ENCODE assay signal across 19 cellular contexts in genomic region chr6:1387632-1388031, GRCh38. TPM values are rescaled to one million over a fixed set of nuclear protein-coding genes. Genes with fewer than 3 reads are reported as not detected.
DNase-seq lines count a peak whose midpoint lies in the region; TF ChIP-seq lines count a peak whose summit lies in the region.
"Had no signal": no experiment of that assay in that cellular context is flagged by ENCODE, and none has a peak within 500 bp of the region (broad histone marks: within the 10 kb centered on the region; RNA-seq: fewer than 3 reads in every experiment).

No MANE protein-coding gene starts in this region.

- intact Hi-C loops in dorsolateral prefrontal cortex (cut with DNase I) (loop anchor here in 1 of 2 donors (10.0 kb wide), 2 partner anchors 673 to 763 kb away; no protein-coding TSS in a partner anchor), transverse colon (cut with DNase I; ENCODE audit: low total_unique reads) (no loop called here), mammary epithelial cell (cut with micrococcal nuclease) (no loop called here)

- H3K27me3 Mint-ChIP-seq in nephron progenitor cell (ENCODE audit: low read depth, poor library complexity): peaks cover 94% of the 10 kb centered on the region

- WGBS in transverse colon (ENCODE audit: low coverage in 1 of 2), 2 donors: 22 to 26% methylated on average over 6 to 11 of the region's 12 CpGs
- 77% methylated on average over 10 of the region's 12 CpGs for WGBS in mammary epithelial cell (ENCODE audit: low coverage, missing lambda C conversion rate)

- TF ChIP-seq CTCF in dorsolateral prefrontal cortex (IDR thresholded peaks at IDR 0.05 in 54 of 56, conservative IDR thresholded peaks at IDR 0.05 in 2 of 56; ENCODE audit: low read depth in 1 of 56, partially characterized antibody in 56 of 56): no peak
- no peak for TF ChIP-seq CTCF in transverse colon (IDR thresholded peaks at IDR 0.05)
- no peak for TF ChIP-seq CTCF in mammary epithelial cell (conservative IDR thresholded peaks at IDR 0.05 in 1 of 2, IDR thresholded peaks at IDR 0.05 in 1 of 2; ENCODE audit: extremely low read depth in 1 of 2, insufficient read depth in 1 of 2, low read depth in 1 of 2, low read length in 2 of 2)
- TF ChIP-seq CTCF in nephron progenitor cell (IDR thresholded peaks at IDR 0.05): no peak

- peak overlapping the region in 30 of 59 donors; percentile 3 to 85 (median 58) for H3K27ac ChIP-seq in dorsolateral prefrontal cortex
- peak overlapping the region; percentile 54 to 70 for H3K27ac ChIP-seq in mucosa of rectum (ENCODE audit: low read depth in 2 of 2, low read length in 2 of 2)
- peak overlapping the region; percentile 82 to 88 (median 86) for H3K27ac ChIP-seq in transverse colon
- no peak overlapping the region for H3K27ac ChIP-seq in mammary epithelial cell (ENCODE audit: insufficient read depth, low read depth, low read length)

- H3K4me2 ChIP-seq in mammary epithelial cell (ENCODE audit: insufficient read depth, low read depth, low read length): no peak overlapping the region

- no peak overlapping the region for H3K27ac Mint-ChIP-seq in nephron progenitor cell
- H3K27ac Mint-ChIP-seq: WTC11 had no signal

- in situ Hi-C loops in transverse colon (cut with MboI; ENCODE audit: low pct_ligation_motif_present in 1 of 4, low pct_unique_long_range_greater_than_20kb in 1 of 4, low sequenced_read_pairs in 3 of 4): loop anchor here in 2 of 4 donors (10.0 to 25.0 kb wide), 3 partner anchors 475 to 793 kb away; no protein-coding TSS in a partner anchor
- in situ Hi-C loops in mammary epithelial cell (cut with MboI; ENCODE audit: low sequenced_read_pairs in 2 of 2): loop anchor here in 1 of 2 donors (25.0 kb wide), 1 partner anchor 800 kb away; no protein-coding TSS in a partner anchor

- H3K4me1 ChIP-seq in mucosa of rectum (ENCODE audit: control insufficient read depth in 2 of 2, insufficient read depth in 2 of 2, low read length in 2 of 2) (peaks cover 0 to under 1% of the 10 kb centered on the region in 2 donors), transverse colon (peaks cover 0 to 27% (median 12%) of the 10 kb centered on the region in 4 donors), mammary epithelial cell (ENCODE audit: insufficient read depth, low read length) (peaks cover 10% of the 10 kb centered on the region)

- peaks cover 53% of the 10 kb centered on the region for H3K4me1 Mint-ChIP-seq in nephron progenitor cell

- H3K4me3 ChIP-seq in H7 (ENCODE audit: insufficient read depth, low read depth, low read length) (no peak overlapping the region), dorsolateral prefrontal cortex (peak overlapping the region in 28 of 59 donors; percentile 2 to 67 (median 52)), mucosa of rectum (ENCODE audit: low read length in 2 of 2) (peak overlapping the region; percentile 22 to 23), transverse colon (peak overlapping the region in 3 of 4 donors; percentile 23 to 56 (median 49)), mammary epithelial cell (replicated peaks in 1 of 3; ENCODE audit: insufficient read depth in 1 of 3, low read depth in 2 of 3, low read length in 3 of 3) (no peak overlapping the region)

- BruUV-seq in mammary epithelial cell (replicated peaks; lab: Mats Ljungman, UMichigan): no TSS peak

- H3K9me3 ChIP-seq in mucosa of rectum (ENCODE audit: control insufficient read depth in 2 of 2, low read length in 2 of 2): no peaks in the 10 kb centered on the region
- H3K9me3 ChIP-seq in transverse colon: no peaks in the 10 kb centered on the region
- H3K9me3 ChIP-seq in mammary epithelial cell (replicated peaks; ENCODE audit: insufficient read depth, low read length): no peaks in the 10 kb centered on the region

- CTCF ChIA-PET in mammary epithelial cell (lab: Charles Lee; ENCODE audit: low non-redundant PET): interaction anchor here (0.6 kb wide), 1 partner anchor 10 kb away, joined by 4 read pairs; no protein-coding TSS in a partner anchor

- H3K9me3 Mint-ChIP-seq in nephron progenitor cell: no peaks in the 10 kb centered on the region
- H3K9me3 Mint-ChIP-seq: central memory CD8-positive, alpha-beta T cell; WTC11 had no signal

- peak; percentile 18 for DNase-seq in H7
- DNase-seq in dorsolateral prefrontal cortex: no peak
- no peak for DNase-seq in transverse colon
- DNase-seq in mammary epithelial cell: no peak
- no peak for DNase-seq in nephron progenitor cell
- DNase-seq in DMS 273 (lab: John Stamatoyannopoulos, UW; ENCODE audit: unreplicated experiment): no peak
- DNase-seq: activated T-cell treated with anti-CD3 and anti-CD28 coated beads for 4 hours; AML-193; aorta; Calu3; effector memory CD4-positive, alpha-beta T cell; NCI-H1436; OCI-M1; SHP77 treated with DMSO at 0.1 percent for 48 hours had no signal

- TF ChIP-seq EP300 in transverse colon (IDR thresholded peaks at IDR 0.05; ENCODE audit: low read depth): no peak

- H3K79me2 ChIP-seq in mammary epithelial cell (ENCODE audit: insufficient read depth, low read length): no peaks in the 10 kb centered on the region

- H2AFZ ChIP-seq in mammary epithelial cell (ENCODE audit: low read depth, low read length): no peak overlapping the region

- peaks cover 93% of the 10 kb centered on the region for H3K27me3 ChIP-seq in H7 (ENCODE audit: control insufficient read depth, insufficient read depth, low read length)
- peaks cover 5 to 96% (median 88%) of the 10 kb centered on the region in 45 donors for H3K27me3 ChIP-seq in dorsolateral prefrontal cortex
- H3K27me3 ChIP-seq in mucosa of rectum (ENCODE audit: control insufficient read depth in 2 of 2, insufficient read depth in 2 of 2, low read length in 2 of 2): peaks cover 36 to 54% of the 10 kb centered on the region in 2 donors
- H3K27me3 ChIP-seq in transverse colon: peaks cover 97% of the 10 kb centered on the region
- peaks cover 67% of the 10 kb centered on the region for H3K27me3 ChIP-seq in mammary epithelial cell (ENCODE audit: insufficient read depth, low read length)

- peaks cover 3% of the 10 kb centered on the region for H4K20me1 ChIP-seq in mammary epithelial cell (ENCODE audit: insufficient read depth, low read length)

- dilution Hi-C loops in mammary epithelial cell (cut with HindIII; ENCODE audit: low sequenced_read_pairs): no loop called here

- H3K36me3 ChIP-seq in H7 (replicated peaks; ENCODE audit: control insufficient read depth, insufficient read depth, low read length) (no peaks in the 10 kb centered on the region), mucosa of rectum (ENCODE audit: control insufficient read depth in 2 of 2, insufficient read depth in 2 of 2, low read length in 2 of 2) (no peaks in the 10 kb centered on the region), transverse colon (no peaks in the 10 kb centered on the region), mammary epithelial cell (ENCODE audit: insufficient read depth, low read length) (no peaks in the 10 kb centered on the region)

- H3K9ac ChIP-seq in mucosa of rectum (ENCODE audit: low read depth in 1 of 2, low read length in 2 of 2) (peak overlapping the region in 1 of 2 donors; percentile 60), mammary epithelial cell (ENCODE audit: insufficient read depth, low read length) (no peak overlapping the region)

- no peak overlapping the region for H3K4me3 Mint-ChIP-seq in nephron progenitor cell

- no peak for TF ChIP-seq POLR2A in transverse colon (IDR thresholded peaks at IDR 0.05)

- H3K36me3 Mint-ChIP-seq in nephron progenitor cell (ENCODE audit: low read depth): no peaks in the 10 kb centered on the region
- H3K36me3 Mint-ChIP-seq: WTC11 had no signal

RNA-seq across cellular contexts. Expression of gene FOXF2, which starts 1.7 kb away (rescaled TPM):
- 0.52 and 0.89 TPM in 2 replicates for total RNA-seq in H7 (2014; rRNA removed; shearing (Covaris generic))
- total RNA-seq in dorsolateral prefrontal cortex: 10 to 100 TPM in 1 of 120 experiments, 1 to 10 TPM in 119; 1.1 to 10.6 (median 4.2) TPM
- 10 to 100 TPM in 3 of 4 donors, 1 to 10 TPM in 1; 9.0 to 45.2 (median 13.5) TPM for total RNA-seq in transverse colon
- not detected for total RNA-seq in mammary epithelial cell
- 0.15 TPM for polyA plus RNA-seq in mammary epithelial cell
- polyA minus RNA-seq in mammary epithelial cell: not detected
- total RNA-seq: HepG2; T-helper 2 cell treated with Interferon-gamma antibody and Interleukin-4, amounts not matched to agents 100 ng/mL and 5 ng/mL, for 36 hours had no signal
- polyA plus RNA-seq: aorta, HepG2 had no signal

Comparison
In these comparisons a context has a peak if more than half of its experiments do, and no peak if none do; other contexts are left out.
1. H3K4me3 ChIP-seq: peak in mucosa of rectum (2 of 2) and transverse colon (3 of 4); none in H7 (single experiment) and mammary epithelial cell (0 of 3).